3 cellular contexts compared by ENCODE assay signal in the genomic region with DNA sequence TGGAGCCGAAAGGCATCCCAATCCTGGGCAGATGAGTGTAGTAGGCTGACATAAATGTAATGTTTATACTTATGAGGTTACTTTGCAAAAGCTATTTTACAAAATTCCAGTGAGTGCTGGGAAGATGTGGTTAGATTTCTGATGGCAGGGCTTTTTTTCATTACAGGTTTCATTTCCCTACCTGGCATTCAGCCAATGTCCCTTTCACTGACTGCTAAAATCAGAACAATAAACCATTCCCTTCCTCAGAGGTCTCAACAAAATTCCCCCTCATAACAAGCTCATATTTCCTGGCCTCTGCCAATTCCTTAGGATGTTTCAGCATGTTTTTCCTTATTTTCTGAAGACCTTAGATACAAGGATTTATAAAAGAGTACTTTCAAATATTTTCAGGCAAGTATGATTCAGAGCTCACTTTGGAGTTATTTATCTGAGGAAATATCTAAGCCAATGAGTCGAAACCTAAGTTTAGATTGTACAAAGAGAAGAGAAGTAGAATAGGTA.
TF ChIP-seq lines count a peak whose summit lies in the region.

No MANE protein-coding gene starts in this region.

TF ChIP-seq in A549, 52 proteins besides CTCF, POLR2A, EP300 and RAD21 (continued from another document):
- TF ChIP-seq MAX (IDR thresholded peaks at IDR 0.05), result no peak

TF ChIP-seq in HEK293, 187 proteins besides CTCF, POLR2A, EP300 and RAD21 (continued from another document):
- TF ChIP-seq SCRT2 (tag by site-specific recombination; IDR thresholded peaks at IDR 0.05) (no peak), ZNF23 (tag by site-specific recombination; IDR thresholded peaks at IDR 0.05; ENCODE audit: borderline replicate concordance) (no peak)

TF ChIP-seq in SK-N-SH, 30 proteins besides CTCF, POLR2A, EP300 and RAD21 (continued from another document):
- TF ChIP-seq MEF2A (IDR thresholded peaks at IDR 0.05; ENCODE audit: borderline replicate concordance, low read depth) (peak; percentile 81; the same call in 1 of the 2 replicates), MXI1 (IDR thresholded peaks at IDR 0.05; ENCODE audit: low read depth, low read length) (no peak), ELF1 (IDR thresholded peaks at IDR 0.05) (no peak), GABPA (IDR thresholded peaks at IDR 0.05; ENCODE audit: low read depth) (no peak), MAX (IDR thresholded peaks at IDR 0.05; ENCODE audit: low read depth) (no peak; the same call in 1 of the 2 replicates), GATA2 (CRISPR knock-in tag; IDR thresholded peaks at IDR 0.05) (no peak), FOSL2 (IDR thresholded peaks at IDR 0.05; ENCODE audit: borderline replicate concordance, low read depth) (peak; percentile 68; the same call in 1 of the 2 replicates), FOXJ3 (CRISPR knock-in tag; IDR thresholded peaks at IDR 0.05) (no peak), TCF12 (IDR thresholded peaks at IDR 0.05) (peak; percentile 77), RFX5 (IDR thresholded peaks at IDR 0.05; ENCODE audit: low read length) (no peak), RXRA (IDR thresholded peaks at IDR 0.05; ENCODE audit: borderline replicate concordance, low read depth) (peak; percentile 51; the same call in 1 of the 2 replicates), USF1 (IDR thresholded peaks at IDR 0.05; ENCODE audit: borderline replicate concordance, low read depth) (no peak; the same call in 1 of the 2 replicates), TEAD4 (IDR thresholded peaks at IDR 0.05; ENCODE audit: borderline replicate concordance, insufficient read depth) (peak; percentile 66), SMC3 (IDR thresholded peaks at IDR 0.05; ENCODE audit: low read depth, low read length) (no peak), SIN3A (IDR thresholded peaks at IDR 0.05; ENCODE audit: borderline replicate concordance, low read depth, low read length) (0 out of 2 replicates have a peak, but pooled peaks have one; percentile 49), CHD2 (IDR thresholded peaks at IDR 0.05; ENCODE audit: low read length, partially characterized antibody) (no peak), FOXM1 (IDR thresholded peaks at IDR 0.05; ENCODE audit: low read depth) (peak; percentile 71; the same call in 1 of the 2 replicates), JUND (IDR thresholded peaks at IDR 0.05) (peak; percentile 30), POLR2AphosphoS5 (IDR thresholded peaks at IDR 0.05; ENCODE audit: low read depth, low read length) (peak; percentile 79; the same call in 1 of the 2 replicates)
- TF ChIP-seq, protein P1, sequence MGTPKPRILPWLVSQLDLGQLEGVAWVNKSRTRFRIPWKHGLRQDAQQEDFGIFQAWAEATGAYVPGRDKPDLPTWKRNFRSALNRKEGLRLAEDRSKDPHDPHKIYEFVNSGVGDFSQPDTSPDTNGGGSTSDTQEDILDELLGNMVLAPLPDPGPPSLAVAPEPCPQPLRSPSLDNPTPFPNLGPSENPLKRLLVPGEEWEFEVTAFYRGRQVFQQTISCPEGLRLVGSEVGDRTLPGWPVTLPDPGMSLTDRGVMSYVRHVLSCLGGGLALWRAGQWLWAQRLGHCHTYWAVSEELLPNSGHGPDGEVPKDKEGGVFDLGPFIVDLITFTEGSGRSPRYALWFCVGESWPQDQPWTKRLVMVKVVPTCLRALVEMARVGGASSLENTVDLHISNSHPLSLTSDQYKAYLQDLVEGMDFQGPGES (IDR thresholded peaks at IDR 0.05; ENCODE audit: low read depth, low read length), result no peak
- TF ChIP-seq, protein P2, sequence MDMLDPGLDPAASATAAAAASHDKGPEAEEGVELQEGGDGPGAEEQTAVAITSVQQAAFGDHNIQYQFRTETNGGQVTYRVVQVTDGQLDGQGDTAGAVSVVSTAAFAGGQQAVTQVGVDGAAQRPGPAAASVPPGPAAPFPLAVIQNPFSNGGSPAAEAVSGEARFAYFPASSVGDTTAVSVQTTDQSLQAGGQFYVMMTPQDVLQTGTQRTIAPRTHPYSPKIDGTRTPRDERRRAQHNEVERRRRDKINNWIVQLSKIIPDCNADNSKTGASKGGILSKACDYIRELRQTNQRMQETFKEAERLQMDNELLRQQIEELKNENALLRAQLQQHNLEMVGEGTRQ (IDR thresholded peaks at IDR 0.05; ENCODE audit: borderline replicate concordance, low read depth, low read length), result no peak
- TF ChIP-seq, protein P3, sequence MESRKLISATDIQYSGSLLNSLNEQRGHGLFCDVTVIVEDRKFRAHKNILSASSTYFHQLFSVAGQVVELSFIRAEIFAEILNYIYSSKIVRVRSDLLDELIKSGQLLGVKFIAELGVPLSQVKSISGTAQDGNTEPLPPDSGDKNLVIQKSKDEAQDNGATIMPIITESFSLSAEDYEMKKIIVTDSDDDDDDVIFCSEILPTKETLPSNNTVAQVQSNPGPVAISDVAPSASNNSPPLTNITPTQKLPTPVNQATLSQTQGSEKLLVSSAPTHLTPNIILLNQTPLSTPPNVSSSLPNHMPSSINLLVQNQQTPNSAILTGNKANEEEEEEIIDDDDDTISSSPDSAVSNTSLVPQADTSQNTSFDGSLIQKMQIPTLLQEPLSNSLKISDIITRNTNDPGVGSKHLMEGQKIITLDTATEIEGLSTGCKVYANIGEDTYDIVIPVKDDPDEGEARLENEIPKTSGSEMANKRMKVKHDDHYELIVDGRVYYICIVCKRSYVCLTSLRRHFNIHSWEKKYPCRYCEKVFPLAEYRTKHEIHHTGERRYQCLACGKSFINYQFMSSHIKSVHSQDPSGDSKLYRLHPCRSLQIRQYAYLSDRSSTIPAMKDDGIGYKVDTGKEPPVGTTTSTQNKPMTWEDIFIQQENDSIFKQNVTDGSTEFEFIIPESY (IDR thresholded peaks at IDR 0.05; ENCODE audit: borderline replicate concordance, low read depth), result 0 out of 2 replicates have a peak, but pooled peaks have one; percentile 15
- TF ChIP-seq, protein P4, sequence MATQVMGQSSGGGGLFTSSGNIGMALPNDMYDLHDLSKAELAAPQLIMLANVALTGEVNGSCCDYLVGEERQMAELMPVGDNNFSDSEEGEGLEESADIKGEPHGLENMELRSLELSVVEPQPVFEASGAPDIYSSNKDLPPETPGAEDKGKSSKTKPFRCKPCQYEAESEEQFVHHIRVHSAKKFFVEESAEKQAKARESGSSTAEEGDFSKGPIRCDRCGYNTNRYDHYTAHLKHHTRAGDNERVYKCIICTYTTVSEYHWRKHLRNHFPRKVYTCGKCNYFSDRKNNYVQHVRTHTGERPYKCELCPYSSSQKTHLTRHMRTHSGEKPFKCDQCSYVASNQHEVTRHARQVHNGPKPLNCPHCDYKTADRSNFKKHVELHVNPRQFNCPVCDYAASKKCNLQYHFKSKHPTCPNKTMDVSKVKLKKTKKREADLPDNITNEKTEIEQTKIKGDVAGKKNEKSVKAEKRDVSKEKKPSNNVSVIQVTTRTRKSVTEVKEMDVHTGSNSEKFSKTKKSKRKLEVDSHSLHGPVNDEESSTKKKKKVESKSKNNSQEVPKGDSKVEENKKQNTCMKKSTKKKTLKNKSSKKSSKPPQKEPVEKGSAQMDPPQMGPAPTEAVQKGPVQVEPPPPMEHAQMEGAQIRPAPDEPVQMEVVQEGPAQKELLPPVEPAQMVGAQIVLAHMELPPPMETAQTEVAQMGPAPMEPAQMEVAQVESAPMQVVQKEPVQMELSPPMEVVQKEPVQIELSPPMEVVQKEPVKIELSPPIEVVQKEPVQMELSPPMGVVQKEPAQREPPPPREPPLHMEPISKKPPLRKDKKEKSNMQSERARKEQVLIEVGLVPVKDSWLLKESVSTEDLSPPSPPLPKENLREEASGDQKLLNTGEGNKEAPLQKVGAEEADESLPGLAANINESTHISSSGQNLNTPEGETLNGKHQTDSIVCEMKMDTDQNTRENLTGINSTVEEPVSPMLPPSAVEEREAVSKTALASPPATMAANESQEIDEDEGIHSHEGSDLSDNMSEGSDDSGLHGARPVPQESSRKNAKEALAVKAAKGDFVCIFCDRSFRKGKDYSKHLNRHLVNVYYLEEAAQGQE (IDR thresholded peaks at IDR 0.05; ENCODE audit: low read depth, low read length), result no peak
